ENCODE assay signal across 20 cellular contexts in the genomic region with DNA sequence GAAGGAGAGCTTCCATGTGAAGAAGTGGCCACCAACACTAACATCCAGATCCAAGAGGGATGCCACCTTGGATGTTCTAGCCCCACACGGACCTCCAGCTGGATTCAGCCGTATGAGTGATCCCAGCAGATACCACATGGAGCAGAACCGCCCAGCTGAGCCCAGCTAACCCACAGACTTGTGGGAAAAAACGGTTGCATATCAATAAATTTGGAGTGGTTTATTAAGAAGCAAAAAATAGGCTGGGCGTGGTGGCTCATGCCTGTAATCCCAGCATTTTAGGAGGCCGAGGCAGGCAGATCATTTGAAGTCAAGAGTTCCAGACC.
"Had no signal": no experiment of that assay in that cellular context is flagged by ENCODE, and none has a peak within 500 bp of the region (broad histone marks: within the 10 kb centered on the region; RNA-seq: fewer than 3 reads in every experiment).

No MANE protein-coding gene starts in this region.

- H3K27ac ChIP-seq: epithelial cell of prostate, foreskin keratinocyte, parathyroid adenoma had no signal

- H3K4me3 ChIP-seq: hepatocyte, psoas muscle, sigmoid colon, skin epidermis, tibial nerve had no signal

- FAIRE-seq: kidney had no signal

- H3K4me3 Mint-ChIP-seq: central memory CD8-positive, alpha-beta T cell; dendritic cell treated with granulocyte-macrophage colony-stimulating factor and Interleukin-4, amounts not matched to agents 40 ng/mL and 50 ng/mL, for 4 days; effector memory CD8-positive, alpha-beta T cell; naive B cell; nephron had no signal

- H3K79me2 ChIP-seq: hepatocyte, parathyroid adenoma had no signal

- H3K27ac Mint-ChIP-seq: dendritic cell treated with granulocyte-macrophage colony-stimulating factor and Interleukin-4, amounts not matched to agents 40 ng/mL and 50 ng/mL, for 4 days; effector memory CD8-positive, alpha-beta T cell had no signal

- H3K4me2 ChIP-seq: hepatocyte had no signal

- DNase-seq: effector memory CD8-positive, alpha-beta T cell; foreskin keratinocyte; head of caudate nucleus; kidney; left cardiac atrium; left ventricle myocardium superior; mesendoderm; naive B cell; psoas muscle; retina; sigmoid colon; stimulated activated naive CD4-positive, alpha-beta T cell treated with Interleukin-2 at 50 U/mL for 16 hours had no signal

- H3K36me3 Mint-ChIP-seq: naive B cell had no signal

- H3K9me3 Mint-ChIP-seq: central memory CD8-positive, alpha-beta T cell; dendritic cell treated with granulocyte-macrophage colony-stimulating factor and Interleukin-4, amounts not matched to agents 40 ng/mL and 50 ng/mL, for 4 days; effector memory CD8-positive, alpha-beta T cell; naive B cell had no signal

- H3K9me3 ChIP-seq: psoas muscle, sigmoid colon, tibial nerve had no signal

- ATAC-seq: effector memory CD8-positive, alpha-beta T cell; foreskin keratinocyte; left cardiac atrium; left ventricle myocardium superior; psoas muscle had no signal

- H3K36me3 ChIP-seq: sigmoid colon, tibial nerve had no signal

- H3K9ac ChIP-seq: parathyroid adenoma had no signal

- H3K4me1 Mint-ChIP-seq: central memory CD8-positive, alpha-beta T cell; naive B cell had no signal

- H3K27me3 Mint-ChIP-seq: dendritic cell treated with granulocyte-macrophage colony-stimulating factor and Interleukin-4, amounts not matched to agents 40 ng/mL and 50 ng/mL, for 4 days had no signal

- H3K27me3 ChIP-seq: foreskin keratinocyte, hepatocyte, sigmoid colon, tibial nerve had no signal

- H2AFZ ChIP-seq: hepatocyte, parathyroid adenoma had no signal
